22 cellular contexts compared by ENCODE assay signal in the genomic region with DNA sequence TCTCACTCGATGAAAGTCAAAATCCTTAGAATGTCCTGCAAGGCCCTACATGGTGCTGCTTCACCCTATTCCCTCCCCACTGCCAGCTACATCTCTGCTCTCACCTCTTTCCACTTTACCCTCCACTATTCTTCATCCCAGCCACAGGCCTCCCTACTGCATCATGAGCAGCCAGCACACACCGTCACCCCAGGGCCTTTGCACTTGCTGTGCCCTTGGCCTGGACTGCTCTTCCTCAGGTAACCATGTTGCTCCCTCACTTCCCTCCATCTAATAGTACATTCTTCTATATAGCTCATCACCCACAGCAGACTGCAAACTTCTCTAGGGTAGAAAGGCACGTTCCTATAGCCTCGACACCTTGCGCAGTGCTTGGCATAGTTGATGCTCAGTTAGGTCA.
"Had no signal": no experiment of that assay in that cellular context is flagged by ENCODE, and none has a peak within 500 bp of the region (broad histone marks: within the 10 kb centered on the region; RNA-seq: fewer than 3 reads in every experiment).

No MANE protein-coding gene starts in this region.

- H3K36me3 Mint-ChIP-seq: activated naive CD4-positive, alpha-beta T cell treated with anti-CD3 and anti-CD28 coated beads, Interleukin-2, amount 10 ng/mL, durations not matched to agents 7 days and 5 days; activated naive CD8-positive, alpha-beta T cell treated with anti-CD3 and anti-CD28 coated beads, Interleukin-2, amount 10 ng/mL, durations not matched to agents 7 days and 5 days; type B pancreatic cell had no signal

- H3K4me3 Mint-ChIP-seq: activated naive CD4-positive, alpha-beta T cell treated with anti-CD3 and anti-CD28 coated beads, Interleukin-2, amount 10 ng/mL, durations not matched to agents 7 days and 5 days; activated naive CD8-positive, alpha-beta T cell treated with anti-CD3 and anti-CD28 coated beads, Interleukin-2, amount 10 ng/mL, durations not matched to agents 7 days and 5 days; activated T-helper 1 cell treated with anti-CD3 and anti-CD28 coated beads, Interleukin-12 subunit alpha, Interleukin-12 subunit beta, Interleukin-2, Interleukin-4 antibody, amounts not matched to agents 30 ng/mL and 10 ng/mL and 1 ng/mL, durations not matched to agents 14 hours and 24 hours and 36 hours; type B pancreatic cell had no signal

- H3K27ac Mint-ChIP-seq: activated naive CD4-positive, alpha-beta T cell treated with anti-CD3 and anti-CD28 coated beads, Interleukin-2, amount 10 ng/mL, durations not matched to agents 7 days and 5 days; activated naive CD8-positive, alpha-beta T cell treated with anti-CD3 and anti-CD28 coated beads, Interleukin-2, amount 10 ng/mL, durations not matched to agents 7 days and 5 days; activated T-helper 1 cell treated with anti-CD3 and anti-CD28 coated beads, Interleukin-12 subunit alpha, Interleukin-12 subunit beta, Interleukin-2, Interleukin-4 antibody, amounts not matched to agents 30 ng/mL and 10 ng/mL and 1 ng/mL, durations not matched to agents 14 hours and 24 hours and 36 hours had no signal

- H3K9me3 ChIP-seq: ascending aorta, gastroesophageal sphincter, thoracic aorta had no signal

- H3K9me3 Mint-ChIP-seq: activated naive CD4-positive, alpha-beta T cell treated with anti-CD3 and anti-CD28 coated beads, Interleukin-2, amount 10 ng/mL, durations not matched to agents 7 days and 5 days; activated naive CD8-positive, alpha-beta T cell treated with anti-CD3 and anti-CD28 coated beads, Interleukin-2, amount 10 ng/mL, durations not matched to agents 7 days and 5 days; activated T-helper 1 cell treated with anti-CD3 and anti-CD28 coated beads, Interleukin-12 subunit alpha, Interleukin-12 subunit beta, Interleukin-2, Interleukin-4 antibody, amounts not matched to agents 30 ng/mL and 10 ng/mL and 1 ng/mL, durations not matched to agents 14 hours and 24 hours and 36 hours; type B pancreatic cell had no signal

- ATAC-seq: gastroesophageal sphincter, left cardiac atrium, left ventricle myocardium superior, right cardiac atrium had no signal

- DNase-seq: activated CD4-positive, alpha-beta T cell treated with anti-CD3 and anti-CD28 coated beads for 4 hours; activated CD4-positive, alpha-beta T cell treated with anti-CD3 and anti-CD28 coated beads, Interleukin-2, amount 50 U/mL, for 4 hours; activated gamma-delta T cell; activated naive CD4-positive, alpha-beta T cell treated with anti-CD3 and anti-CD28 coated beads, Interleukin-2, amount 10 ng/mL, durations not matched to agents 7 days and 5 days; activated naive CD8-positive, alpha-beta T cell treated with anti-CD3 and anti-CD28 coated beads, Interleukin-2, amount 10 ng/mL, durations not matched to agents 7 days and 5 days; dorsolateral prefrontal cortex; effector memory CD4-positive, alpha-beta T cell; erythroblast; islet precursor cell; left cardiac atrium; left ventricle myocardium superior; nucleus accumbens; right cardiac atrium; stimulated activated CD4-positive, alpha-beta T cell treated with anti-CD3 and anti-CD28 coated beads, Interleukin-15, amount 100 ng/mL, for 24 hours; stimulated activated CD4-positive, alpha-beta T cell treated with anti-CD3 and anti-CD28 coated beads, Interleukin-2, amount 100 ng/mL, for 24 hours; stimulated activated naive CD4-positive, alpha-beta T cell treated with Interleukin-2 at 50 U/mL for 16 hours; T-helper 1 cell had no signal
